30 cellular contexts compared by ENCODE assay signal in the genomic region with DNA sequence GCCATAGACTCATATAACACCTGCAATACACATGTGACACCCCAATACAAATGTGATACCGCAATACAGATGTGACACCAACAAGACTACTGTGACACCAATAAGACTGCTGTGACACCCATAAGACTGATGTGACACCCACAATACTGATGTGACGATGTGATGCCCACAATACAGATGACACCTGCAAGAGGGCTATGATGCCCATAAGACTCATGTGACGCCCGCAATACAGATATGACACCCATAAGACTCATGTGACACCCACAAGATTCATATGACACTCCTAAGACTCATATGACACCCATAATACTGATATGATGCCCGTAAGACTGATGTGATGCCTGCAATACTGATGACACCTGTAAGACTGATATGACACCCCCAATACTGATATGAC.
"Had no signal": no experiment of that assay in that cellular context is flagged by ENCODE, and none has a peak within 500 bp of the region (broad histone marks: within the 10 kb centered on the region; RNA-seq: fewer than 3 reads in every experiment).

No MANE protein-coding gene starts in this region.

- H3K36me3 Mint-ChIP-seq: mesothelial cell of epicardium; naive B cell; stimulated activated memory B cell treated with anti-CD40 and anti-IgM and Interleukin-4, amounts not matched to agents 10 μg/mL and 1 μg/mL and 100 μg/mL, for 72 hours had no signal

- H3K4me3 Mint-ChIP-seq: endodermal cell; mesothelial cell of epicardium; naive B cell; nephron progenitor cell; stimulated activated memory B cell treated with anti-CD40 and anti-IgM and Interleukin-4, amounts not matched to agents 10 μg/mL and 1 μg/mL and 100 μg/mL, for 72 hours; stimulated activated naive CD8-positive, alpha-beta T cell treated with anti-CD3 and anti-CD28 coated beads, Interleukin-15, Interleukin-2, amounts not matched to agents 100 ng/mL and 50 ng/mL, for 24 hours had no signal

- H3K27ac ChIP-seq: dorsolateral prefrontal cortex, esophagus squamous epithelium, heart right ventricle, left lung, prostate gland, right atrium auricular region, sigmoid colon, suprapubic skin, transverse colon, upper lobe of right lung, uterus had no signal

- ATAC-seq: heart right ventricle; left cardiac atrium; left lung; mucosa of descending colon; stimulated activated memory B cell treated with anti-CD40 and anti-IgM and Interleukin-4, amounts not matched to agents 10 μg/mL and 1 μg/mL and 100 μg/mL, for 72 hours; upper lobe of right lung had no signal

- H3K27me3 Mint-ChIP-seq: stimulated activated naive CD8-positive, alpha-beta T cell treated with anti-CD3 and anti-CD28 coated beads, Interleukin-15, Interleukin-2, amounts not matched to agents 100 ng/mL and 50 ng/mL, for 24 hours had no signal

- H3K4me1 ChIP-seq: esophagus squamous epithelium, heart right ventricle, left lung, prostate gland, right atrium auricular region, sigmoid colon, suprapubic skin, transverse colon, upper lobe of right lung, uterus had no signal

- H3K9me3 Mint-ChIP-seq: endodermal cell; naive B cell; nephron progenitor cell; stimulated activated memory B cell treated with anti-CD40 and anti-IgM and Interleukin-4, amounts not matched to agents 10 μg/mL and 1 μg/mL and 100 μg/mL, for 72 hours; stimulated activated naive CD8-positive, alpha-beta T cell treated with anti-CD3 and anti-CD28 coated beads, Interleukin-15, Interleukin-2, amounts not matched to agents 100 ng/mL and 50 ng/mL, for 24 hours had no signal

- H3K27me3 ChIP-seq: dorsolateral prefrontal cortex, esophagus squamous epithelium, left lung, right atrium auricular region, sigmoid colon, suprapubic skin, transverse colon, upper lobe of right lung, uterus had no signal

- H3K4me1 Mint-ChIP-seq: mesothelial cell of epicardium; naive B cell; nephron progenitor cell; stimulated activated memory B cell treated with anti-CD40 and anti-IgM and Interleukin-4, amounts not matched to agents 10 μg/mL and 1 μg/mL and 100 μg/mL, for 72 hours had no signal

- H3K36me3 ChIP-seq: esophagus squamous epithelium, heart right ventricle, left lung, prostate gland, right atrium auricular region, sigmoid colon, suprapubic skin, transverse colon, upper lobe of right lung, uterus had no signal

- H3K27ac Mint-ChIP-seq: endodermal cell; mesothelial cell of epicardium; naive B cell; nephron progenitor cell; stimulated activated memory B cell treated with anti-CD40 and anti-IgM and Interleukin-4, amounts not matched to agents 10 μg/mL and 1 μg/mL and 100 μg/mL, for 72 hours; stimulated activated naive CD8-positive, alpha-beta T cell treated with anti-CD3 and anti-CD28 coated beads, Interleukin-15, Interleukin-2, amounts not matched to agents 100 ng/mL and 50 ng/mL, for 24 hours had no signal

- FAIRE-seq: colon, endothelial cell of umbilical vein, islet of Langerhans had no signal

- H3K4me3 ChIP-seq: dorsolateral prefrontal cortex, esophagus squamous epithelium, heart right ventricle, left lung, mucosa of descending colon, prostate gland, right atrium auricular region, sigmoid colon, suprapubic skin, transverse colon, upper lobe of right lung, uterus had no signal

- H3K9me3 ChIP-seq: esophagus squamous epithelium, heart right ventricle, left lung, mucosa of descending colon, prostate gland, right atrium auricular region, sigmoid colon, suprapubic skin, transverse colon, upper lobe of right lung, uterus had no signal

- DNase-seq: dorsolateral prefrontal cortex; effector CD4-positive, alpha-beta T cell; endodermal cell; esophagus squamous epithelium; foreskin melanocyte; glutamatergic neuron; heart right ventricle; hippocampal formation; left cardiac atrium; left lung; mesenchymal stem cell; mucosa of descending colon; naive B cell; nephron progenitor cell; nucleus accumbens; sigmoid colon; stimulated activated CD4-positive, alpha-beta T cell treated with anti-CD3 and anti-CD28 coated beads, Interleukin-2, amount 100 ng/mL, for 24 hours; stimulated activated CD4-positive, alpha-beta T cell treated with anti-CD3 and anti-CD28 coated beads, Interleukin-4, amount 100 ng/mL, for 24 hours; transverse colon; upper lobe of right lung; uterus had no signal
